In genomic region chr6:158706369-158706982, GRCh38 we compare ENCODE assay signal across 9 cellular contexts. TPM values are rescaled to one million over a fixed set of nuclear protein-coding genes. Genes with fewer than 3 reads are reported as not detected.
DNase-seq lines count a peak whose midpoint lies in the region; ATAC-seq and TF ChIP-seq lines count a peak whose summit lies in the region.
"Had no signal": no experiment of that assay in that cellular context is flagged by ENCODE, and none has a peak within 500 bp of the region (broad histone marks: within the 10 kb centered on the region; RNA-seq: fewer than 3 reads in every experiment).

No MANE protein-coding gene starts in this region.

- no peaks in the 10 kb centered on the region for H3K9me3 Mint-ChIP-seq in activated CD8-positive, alpha-beta T cell treated with anti-CD3 and anti-CD28 coated beads, Interleukin-2, amount 10 ng/mL, durations not matched to agents 7 days and 5 days (ENCODE audit: insufficient read depth)
- H3K9me3 Mint-ChIP-seq in activated CD8-positive, alpha-beta T cell treated with anti-CD3 and anti-CD28 coated beads for 36 hours = no peaks in the 10 kb centered on the region

- no peak overlapping the region for H3K4me3 Mint-ChIP-seq in activated CD8-positive, alpha-beta T cell treated with anti-CD3 and anti-CD28 coated beads, Interleukin-2, amount 10 ng/mL, durations not matched to agents 7 days and 5 days
- no peak overlapping the region for H3K4me3 Mint-ChIP-seq in activated CD8-positive, alpha-beta T cell treated with anti-CD3 and anti-CD28 coated beads for 36 hours

- TF ChIP-seq CTCF in activated CD8-positive, alpha-beta T cell treated with anti-CD3 and anti-CD28 coated beads for 36 hours (IDR thresholded peaks at IDR 0.05) = no peak

- intact Hi-C loops in activated CD8-positive, alpha-beta T cell treated with anti-CD3 and anti-CD28 coated beads for 36 hours (cut with micrococcal nuclease) = no loop called here

- CTCF ChIA-PET in activated CD8-positive, alpha-beta T cell treated with anti-CD3 and anti-CD28 coated beads, Interleukin-2, amount 10 ng/mL, durations not matched to agents 7 days and 5 days (lab: Charles Lee) = interaction anchor here (0.9 to 2.4 kb wide), 3 partner anchors 10 to 428 kb away, joined by 4 to 16 read pairs (median 4); no protein-coding TSS in a partner anchor
- CTCF ChIA-PET in activated CD8-positive, alpha-beta T cell treated with anti-CD3 and anti-CD28 coated beads for 36 hours (lab: Charles Lee) = interaction anchor here (1.1 to 2.1 kb wide), 4 partner anchors 9 to 266 kb away, joined by 3 to 5 read pairs (median 4); no protein-coding TSS in a partner anchor

- H3K9me3 ChIP-seq in SJCRH30 (replicated peaks) = no peaks in the 10 kb centered on the region

- no peak for DNase-seq in activated CD8-positive, alpha-beta T cell treated with anti-CD3 and anti-CD28 coated beads, Interleukin-2, amount 10 ng/mL, durations not matched to agents 7 days and 5 days
- DNase-seq in activated CD8-positive, alpha-beta T cell treated with anti-CD3 and anti-CD28 coated beads for 36 hours = no peak
- DNase-seq in SJCRH30 (peak; percentile 40 to 57), foreskin melanocyte (peak; percentile 54)
- DNase-seq in NK-92 treated with Interleukin-12 subunit alpha and Interleukin-12 subunit beta, amount 100 ng/mL, for 24 hours (lab: John Stamatoyannopoulos, UW) = no peak
- DNase-seq in stimulated activated CD4-positive, alpha-beta T cell treated with anti-CD3 and anti-CD28 coated beads, Interleukin-2, amount 100 ng/mL, for 24 hours = no peak

- peak overlapping the region; percentile 39 for H3K27ac Mint-ChIP-seq in activated CD8-positive, alpha-beta T cell treated with anti-CD3 and anti-CD28 coated beads, Interleukin-2, amount 10 ng/mL, durations not matched to agents 7 days and 5 days
- no peak overlapping the region for H3K27ac Mint-ChIP-seq in activated CD8-positive, alpha-beta T cell treated with anti-CD3 and anti-CD28 coated beads for 36 hours

- POLR2A ChIA-PET in activated CD8-positive, alpha-beta T cell treated with anti-CD3 and anti-CD28 coated beads, Interleukin-2, amount 10 ng/mL, durations not matched to agents 7 days and 5 days (lab: Charles Lee) = interaction anchor here (0.6 kb wide), 1 partner anchor 9 kb away, joined by 3 read pairs; no protein-coding TSS in a partner anchor
- POLR2A ChIA-PET in activated CD8-positive, alpha-beta T cell treated with anti-CD3 and anti-CD28 coated beads for 36 hours (lab: Charles Lee) = no interaction called here

- peaks cover 37% of the 10 kb centered on the region for H3K36me3 Mint-ChIP-seq in activated CD8-positive, alpha-beta T cell treated with anti-CD3 and anti-CD28 coated beads, Interleukin-2, amount 10 ng/mL, durations not matched to agents 7 days and 5 days (ENCODE audit: low read depth)
- H3K36me3 Mint-ChIP-seq in activated CD8-positive, alpha-beta T cell treated with anti-CD3 and anti-CD28 coated beads for 36 hours (ENCODE audit: low read depth) = peaks cover 40% of the 10 kb centered on the region

- H3K27me3 ChIP-seq in SJCRH30 = no peaks in the 10 kb centered on the region
- no peaks in the 10 kb centered on the region for H3K27me3 ChIP-seq in rectal smooth muscle tissue (ENCODE audit: control insufficient read depth, insufficient read depth, low read length)

- H3K27me3 Mint-ChIP-seq in activated CD8-positive, alpha-beta T cell treated with anti-CD3 and anti-CD28 coated beads, Interleukin-2, amount 10 ng/mL, durations not matched to agents 7 days and 5 days (ENCODE audit: low read depth) = no peaks in the 10 kb centered on the region
- H3K27me3 Mint-ChIP-seq in activated CD8-positive, alpha-beta T cell treated with anti-CD3 and anti-CD28 coated beads for 36 hours = no peaks in the 10 kb centered on the region

- H3K4me1 ChIP-seq in SJCRH30 (peaks cover 3% of the 10 kb centered on the region; the same call in 1 of the 2 replicates), rectal smooth muscle tissue (ENCODE audit: control insufficient read depth, insufficient read depth, low read length) (peaks cover 25% of the 10 kb centered on the region)

- peaks cover 27% of the 10 kb centered on the region for H3K4me1 Mint-ChIP-seq in activated CD8-positive, alpha-beta T cell treated with anti-CD3 and anti-CD28 coated beads, Interleukin-2, amount 10 ng/mL, durations not matched to agents 7 days and 5 days (ENCODE audit: low read depth)
- peaks cover 14% of the 10 kb centered on the region for H3K4me1 Mint-ChIP-seq in activated CD8-positive, alpha-beta T cell treated with anti-CD3 and anti-CD28 coated beads for 36 hours (ENCODE audit: low read depth)

- H3K36me3 ChIP-seq in SJCRH30 = peaks cover 8% of the 10 kb centered on the region; the same call in 1 of the 2 replicates
- no peaks in the 10 kb centered on the region for H3K36me3 ChIP-seq in rectal smooth muscle tissue (ENCODE audit: control insufficient read depth, insufficient read depth, low read length)

- no peak for ATAC-seq in activated CD8-positive, alpha-beta T cell treated with anti-CD3 and anti-CD28 coated beads, Interleukin-2, amount 10 ng/mL, durations not matched to agents 7 days and 5 days
- no peak for ATAC-seq in activated CD8-positive, alpha-beta T cell treated with anti-CD3 and anti-CD28 coated beads for 36 hours
- ATAC-seq in GM18909 (IDR thresholded peaks at IDR 0.05; ENCODE audit: poor library complexity, unreplicated experiment) = no peak
- ATAC-seq: GM12878 had no signal

- H3K4me3 ChIP-seq in SJCRH30 = no peak overlapping the region
- no peak overlapping the region for H3K4me3 ChIP-seq in rectal smooth muscle tissue (ENCODE audit: low read length)
- H3K4me3 ChIP-seq: GM12878 had no signal

- H3K27ac ChIP-seq in SJCRH30 (no peak overlapping the region), rectal smooth muscle tissue (ENCODE audit: low read depth, low read length) (peak overlapping the region; percentile 54)

- no peak overlapping the region for H3K9ac ChIP-seq in rectal smooth muscle tissue (ENCODE audit: low read length)

RNA-seq across cellular contexts. Expression of gene SYTL3, which starts 56.6 kb away (rescaled TPM):
- 10 to 100 TPM; 43.5 to 48.3 TPM for total RNA-seq in activated CD8-positive, alpha-beta T cell treated with anti-CD3 and anti-CD28 coated beads, Interleukin-2, amount 10 ng/mL, durations not matched to agents 7 days and 5 days
- total RNA-seq in activated CD8-positive, alpha-beta T cell treated with anti-CD3 and anti-CD28 coated beads for 36 hours = 100 to 1,000 TPM; 151 to 163 TPM
- total RNA-seq in SJCRH30 (2014; rRNA removed; shearing (Covaris generic)) = 15.4 and 16.4 TPM in 2 replicates

Comparison
In these comparisons a context has a peak if more than half of its experiments do, and no peak if none do; other contexts are left out.
1. DNase-seq: peak in SJCRH30 (2 of 2) and foreskin melanocyte (single experiment); none in activated CD8-positive, alpha-beta T cell treated with anti-CD3 and anti-CD28 coated beads, Interleukin-2, amount 10 ng/mL, durations not matched to agents 7 days and 5 days (single experiment), activated CD8-positive, alpha-beta T cell treated with anti-CD3 and anti-CD28 coated beads for 36 hours (single experiment), NK-92 treated with Interleukin-12 subunit alpha and Interleukin-12 subunit beta, amount 100 ng/mL, for 24 hours (single experiment) and stimulated activated CD4-positive, alpha-beta T cell treated with anti-CD3 and anti-CD28 coated beads, Interleukin-2, amount 100 ng/mL, for 24 hours (0 of 2).